9 cellular contexts compared by ENCODE assay signal in genomic region chr16:55701442-55702319, GRCh38. TPM values are rescaled to one million over a fixed set of nuclear protein-coding genes. Genes with fewer than 3 reads are reported as not detected.
DNase-seq lines count a peak whose midpoint lies in the region; ATAC-seq and TF ChIP-seq lines count a peak whose summit lies in the region.
"Had no signal": no experiment of that assay in that cellular context is flagged by ENCODE, and none has a peak within 500 bp of the region (broad histone marks: within the 10 kb centered on the region; RNA-seq: fewer than 3 reads in every experiment).

No MANE protein-coding gene starts in this region.

- H3K27ac Mint-ChIP-seq in CD4-positive, alpha-beta T cell, result no peak overlapping the region

- no peak for ATAC-seq in CD4-positive, alpha-beta T cell (ENCODE audit: poor library complexity)
- ATAC-seq in GM19023 (IDR thresholded peaks at IDR 0.05; ENCODE audit: unreplicated experiment) (peak; percentile 78), HG03460 (IDR thresholded peaks at IDR 0.05; ENCODE audit: unreplicated experiment) (peak; percentile 66), PC-3 (no peak), HG02970 (IDR thresholded peaks at IDR 0.05; ENCODE audit: low FRiP score, unreplicated experiment) (no peak)

- no peaks in the 10 kb centered on the region for H3K79me2 ChIP-seq in PC-3 (ENCODE audit: low read length)

- peak in 6 of 10 experiments; percentile 1 to 17 (median 10) for DNase-seq in CD4-positive, alpha-beta T cell
- peak; percentile 57 for DNase-seq in PC-3
- peak; percentile 6 for DNase-seq in astrocyte of the cerebellum (ENCODE audit: low read depth)
- no peak for DNase-seq in kidney epithelial cell (ENCODE audit: low read depth)
- peak; percentile 33 to 36 for DNase-seq in stimulated activated CD4-positive, alpha-beta T cell treated with anti-CD3 and anti-CD28 coated beads, Interleukin-4, amount 100 ng/mL, for 48 hours (ENCODE audit: low read depth in 2 of 2)

- H2AFZ ChIP-seq in PC-3 (ENCODE audit: low read length), result no peak overlapping the region

- no peak overlapping the region for H3K4me2 ChIP-seq in PC-3 (ENCODE audit: low read length)

- no peaks in the 10 kb centered on the region for H3K9me3 ChIP-seq in CD4-positive, alpha-beta T cell (ENCODE audit: control insufficient read depth, low read length)
- no peaks in the 10 kb centered on the region for H3K9me3 ChIP-seq in PC-3 (ENCODE audit: low read length)
- H3K9me3 ChIP-seq: neutrophil had no signal

- H3K36me3 ChIP-seq in PC-3 (ENCODE audit: low read depth, low read length), result no peaks in the 10 kb centered on the region
- no peaks in the 10 kb centered on the region for H3K36me3 ChIP-seq in kidney epithelial cell (ENCODE audit: control insufficient read depth, insufficient read depth, low read length)
- H3K36me3 ChIP-seq: neutrophil had no signal

- CTCF ChIA-PET in CD4-positive, alpha-beta T cell (lab: Charles Lee), result interaction anchor here (1.0 kb wide), 1 partner anchor 237 kb away, joined by 3 read pairs; no protein-coding TSS in a partner anchor
- CTCF ChIA-PET in PC-3 (lab: Charles Lee), result no interaction called here

- H3K27me3 Mint-ChIP-seq in CD4-positive, alpha-beta T cell, result peaks cover 14% of the 10 kb centered on the region

- H3K4me1 ChIP-seq in PC-3 (ENCODE audit: insufficient read depth, low read length), result no peaks in the 10 kb centered on the region

- intact Hi-C loops in CD4-positive, alpha-beta T cell (cut with DNase I, micrococcal nuclease), result loop anchor here in 1 of 2 experiments (2.0 kb wide), 1 partner anchor 237 kb away; no protein-coding TSS in a partner anchor
- intact Hi-C loops in PC-3 (cut with micrococcal nuclease), result no loop called here

- no peaks in the 10 kb centered on the region for H3K36me3 Mint-ChIP-seq in CD4-positive, alpha-beta T cell (ENCODE audit: low read depth)

- in situ Hi-C loops in astrocyte of the cerebellum (cut with HindIII; ENCODE audit: low sequenced_read_pairs), result no loop called here

- POLR2A ChIA-PET in CD4-positive, alpha-beta T cell (lab: Charles Lee), result no interaction called here
- POLR2A ChIA-PET in PC-3 (lab: Charles Lee; ENCODE audit: unreplicated experiment), result no interaction called here

- no peak overlapping the region for H3K9ac ChIP-seq in PC-3 (ENCODE audit: low read length)

- no peak overlapping the region for H3K4me3 Mint-ChIP-seq in CD4-positive, alpha-beta T cell

- H3K4me3 ChIP-seq in PC-3 (ENCODE audit: low read length) (no peak overlapping the region), astrocyte of the cerebellum (ENCODE audit: low read depth, low read length) (no peak overlapping the region), kidney epithelial cell (ENCODE audit: low read depth, low read length) (no peak overlapping the region)

- H3K27me3 ChIP-seq in CD4-positive, alpha-beta T cell (ENCODE audit: control insufficient read depth, insufficient read depth, low read length), result no peaks in the 10 kb centered on the region
- H3K27me3 ChIP-seq in PC-3 (ENCODE audit: low read length) (no peaks in the 10 kb centered on the region), kidney epithelial cell (ENCODE audit: control insufficient read depth, insufficient read depth, low read length) (no peaks in the 10 kb centered on the region)

- BruUV-seq in PC-3 (replicated peaks; lab: Mats Ljungman, UMichigan), result no TSS peak

- no peak overlapping the region for H3K27ac ChIP-seq in CD4-positive, alpha-beta T cell (ENCODE audit: low read depth, low read length)
- H3K27ac ChIP-seq in PC-3 (ENCODE audit: low read length), result no peak overlapping the region
- H3K27ac ChIP-seq: neutrophil had no signal

- H4K20me1 ChIP-seq in PC-3 (ENCODE audit: low read length), result no peaks in the 10 kb centered on the region

- no peaks in the 10 kb centered on the region for H3K4me1 Mint-ChIP-seq in CD4-positive, alpha-beta T cell (ENCODE audit: low read depth)

- no peaks in the 10 kb centered on the region for H3F3A ChIP-seq in PC-3 (ENCODE audit: low read length, unreplicated experiment)

- TF ChIP-seq CTCF in CD4-positive, alpha-beta T cell (IDR thresholded peaks at IDR 0.05), result no peak
- TF ChIP-seq CTCF in PC-3 (conservative IDR thresholded peaks at IDR 0.05; ENCODE audit: low read depth, low read length) (peak; percentile 71), astrocyte of the cerebellum (IDR thresholded peaks at IDR 0.05; ENCODE audit: low read depth, low read length, missing control alignments) (peak; percentile 63), kidney epithelial cell (IDR thresholded peaks at IDR 0.05; ENCODE audit: insufficient read depth, low read length, poor library complexity, severe bottlenecking) (peak; percentile 69)

- no peaks in the 10 kb centered on the region for H3K9me3 Mint-ChIP-seq in CD4-positive, alpha-beta T cell

- no peaks in the 10 kb centered on the region for H3K9me2 ChIP-seq in PC-3 (replicated peaks; ENCODE audit: low read length)

RNA-seq across cellular contexts. Expression of gene SLC6A2, which starts 45.9 kb away (rescaled TPM):
- total RNA-seq in CD4-positive, alpha-beta T cell, result not detected
- total RNA-seq in PC-3 (2014; rRNA removed) (not detected in 2 replicates), kidney epithelial cell (not detected in 2 replicates)

Comparison
In these comparisons a context has a peak if more than half of its experiments do, and no peak if none do; other contexts are left out.
1. ATAC-seq: peak in GM19023 (single experiment) and HG03460 (single experiment); none in CD4-positive, alpha-beta T cell (single experiment), PC-3 (single experiment) and HG02970 (single experiment).